Comparison of ENCODE assay signal across 28 cellular contexts in genomic region chr1:43001434-43001833, GRCh38.
"Had no signal": no experiment of that assay in that cellular context is flagged by ENCODE, and none has a peak within 500 bp of the region (broad histone marks: within the 10 kb centered on the region; RNA-seq: fewer than 3 reads in every experiment).

No MANE protein-coding gene starts in this region.

- FAIRE-seq: colon, endometrium, endothelial cell of umbilical vein, frontal cortex had no signal

- H3K27ac ChIP-seq: colonic mucosa, coronary artery, dorsolateral prefrontal cortex, epithelial cell of prostate, esophagus muscularis mucosa, esophagus squamous epithelium, foreskin keratinocyte, gastrocnemius medialis, gastroesophageal sphincter, heart left ventricle, heart right ventricle had no signal

- H3K27me3 Mint-ChIP-seq: effector memory CD8-positive, alpha-beta T cell had no signal

- DNase-seq: colonic mucosa; cortex of kidney; dermis blood vessel endothelial cell; dorsolateral prefrontal cortex; effector CD4-positive, alpha-beta T cell; effector CD8-positive, alpha-beta T cell; effector memory CD4-positive, alpha-beta T cell; effector memory CD8-positive, alpha-beta T cell; endodermal cell; erythroblast; esophagus squamous epithelium; foreskin fibroblast; foreskin keratinocyte; foreskin melanocyte; gastrocnemius medialis; head of caudate nucleus; heart left ventricle; heart right ventricle had no signal

- H3K4me3 ChIP-seq: colonic mucosa, coronary artery, dorsolateral prefrontal cortex, esophagus muscularis mucosa, esophagus squamous epithelium, gastrocnemius medialis, gastroesophageal sphincter, heart left ventricle, heart right ventricle had no signal

- H3K9me3 Mint-ChIP-seq: dendritic cell treated with granulocyte-macrophage colony-stimulating factor and Interleukin-4, amounts not matched to agents 40 ng/mL and 50 ng/mL, for 4 days; effector memory CD8-positive, alpha-beta T cell; endodermal cell had no signal

- H3K4me3 Mint-ChIP-seq: dendritic cell treated with granulocyte-macrophage colony-stimulating factor and Interleukin-4, amounts not matched to agents 40 ng/mL and 50 ng/mL, for 4 days; effector memory CD8-positive, alpha-beta T cell; endodermal cell had no signal

- H3K4me1 ChIP-seq: colonic mucosa, esophagus muscularis mucosa, foreskin keratinocyte, gastrocnemius medialis, gastroesophageal sphincter, heart left ventricle, heart right ventricle had no signal

- H3K9me3 ChIP-seq: colonic mucosa, esophagus muscularis mucosa, esophagus squamous epithelium, gastrocnemius medialis, gastroesophageal sphincter, heart left ventricle, heart right ventricle had no signal

- H3K27me3 ChIP-seq: colonic mucosa, foreskin keratinocyte had no signal

- H3K36me3 ChIP-seq: colonic mucosa, esophagus muscularis mucosa, esophagus squamous epithelium, gastrocnemius medialis, gastroesophageal sphincter, heart left ventricle, heart right ventricle had no signal

- ATAC-seq: effector memory CD8-positive, alpha-beta T cell; esophagus mucosa; foreskin keratinocyte; gastrocnemius medialis; gastroesophageal sphincter; heart left ventricle; heart right ventricle had no signal

- H3K27ac Mint-ChIP-seq: dendritic cell treated with granulocyte-macrophage colony-stimulating factor and Interleukin-4, amounts not matched to agents 40 ng/mL and 50 ng/mL, for 4 days; effector memory CD8-positive, alpha-beta T cell; endodermal cell had no signal
